ENCODE assay signal across 23 cellular contexts in the genomic region with DNA sequence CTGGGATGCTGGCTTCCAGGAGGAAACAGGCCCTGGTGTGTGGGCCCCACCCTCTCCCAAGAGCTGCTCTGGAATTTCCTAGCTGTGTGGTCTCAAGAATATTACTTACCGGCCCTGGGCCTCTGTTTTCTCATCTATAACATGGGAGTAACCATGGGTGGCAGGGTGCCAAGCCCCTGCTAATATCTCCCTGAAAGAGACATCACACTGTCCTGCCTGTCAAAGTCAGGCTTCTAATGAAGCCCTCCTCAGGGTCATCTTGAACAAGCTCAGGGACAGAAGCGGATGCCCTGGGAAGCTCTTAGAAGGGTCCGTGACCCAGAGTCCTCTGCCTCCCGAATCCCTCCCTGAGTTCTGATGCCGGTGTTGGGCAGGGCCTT.
"Had no signal": no experiment of that assay in that cellular context is flagged by ENCODE, and none has a peak within 500 bp of the region (broad histone marks: within the 10 kb centered on the region; RNA-seq: fewer than 3 reads in every experiment).

No MANE protein-coding gene starts in this region.

- H3K9me3 ChIP-seq: mucosa of descending colon, psoas muscle, sigmoid colon, uterus had no signal

- H2AFZ ChIP-seq: neural progenitor cell, parathyroid adenoma had no signal

- FAIRE-seq: colon, endothelial cell of umbilical vein, frontal cortex, islet of Langerhans had no signal

- ATAC-seq: heart left ventricle; mucosa of descending colon; naive thymus-derived CD8-positive, alpha-beta T cell; psoas muscle had no signal

- H3K36me3 ChIP-seq: heart left ventricle, neural progenitor cell, sigmoid colon, uterus had no signal

- H3K4me2 ChIP-seq: neural progenitor cell had no signal

- H3K4me1 ChIP-seq: heart left ventricle, parathyroid adenoma, psoas muscle had no signal

- H3K9ac ChIP-seq: neural progenitor cell, parathyroid adenoma had no signal

- H3K27ac ChIP-seq: heart left ventricle, neural progenitor cell, parathyroid adenoma, psoas muscle, sigmoid colon, skin epidermis, uterus had no signal

- DNase-seq: dermis blood vessel endothelial cell; effector CD4-positive, alpha-beta T cell; endodermal cell; erythroblast; kidney glomerular epithelial cell; mammary epithelial cell; occipital lobe; retina; sigmoid colon; stimulated activated CD4-positive, alpha-beta T cell treated with anti-CD3 and anti-CD28 coated beads, Interleukin-2, amount 100 ng/mL, for 48 hours; stimulated activated naive CD4-positive, alpha-beta T cell treated with Interleukin-2 at 50 U/mL for 16 hours; uterus had no signal

- H3K4me3 ChIP-seq: heart left ventricle, mucosa of descending colon, neural progenitor cell, psoas muscle, sigmoid colon, skin epidermis, uterus had no signal

- H3K27me3 ChIP-seq: neural progenitor cell, sigmoid colon, uterus had no signal

- H3K79me2 ChIP-seq: parathyroid adenoma had no signal
